ENCODE assay signal across 21 cellular contexts in genomic region chr10:102996876-102997275, GRCh38.
"Had no signal": no experiment of that assay in that cellular context is flagged by ENCODE, and none has a peak within 500 bp of the region (broad histone marks: within the 10 kb centered on the region; RNA-seq: fewer than 3 reads in every experiment).

No MANE protein-coding gene starts in this region.

- H3K27me3 Mint-ChIP-seq: dendritic cell treated with granulocyte-macrophage colony-stimulating factor and Interleukin-4, amounts not matched to agents 40 ng/mL and 50 ng/mL, for 4 days; effector memory CD8-positive, alpha-beta T cell; memory B cell; natural killer cell treated with Interleukin-12 subunit alpha and Interleukin-12 subunit beta and Interleukin-15 and Interleukin-18, amount 100 ng/mL, for 72 hours; stimulated activated naive B cell treated with anti-CD40 and anti-IgM and Interleukin-4, amounts not matched to agents 10 μg/mL and 1 μg/mL and 100 μg/mL, for 72 hours; stimulated activated naive CD8-positive, alpha-beta T cell treated with anti-CD3 and anti-CD28 coated beads, Interleukin-15, Interleukin-2, amounts not matched to agents 100 ng/mL and 50 ng/mL, for 24 hours had no signal

- H3K4me3 ChIP-seq: colonic mucosa, lung, right lobe of liver, thoracic aorta, tibial nerve, upper lobe of left lung had no signal

- H3K4me1 ChIP-seq: colonic mucosa, tibial nerve, upper lobe of left lung had no signal

- H3K27me3 ChIP-seq: colonic mucosa, right lobe of liver, tibial nerve, upper lobe of left lung had no signal

- DNase-seq: colonic mucosa; effector memory CD8-positive, alpha-beta T cell; erythroblast; hypothalamus; kidney; posterior cingulate gyrus; right lobe of liver; small intestine; stimulated activated CD4-positive, alpha-beta T cell treated with anti-CD3 and anti-CD28 coated beads, Interleukin-15, amount 100 ng/mL, for 24 hours; stimulated activated CD4-positive, alpha-beta T cell treated with anti-CD3 and anti-CD28 coated beads, Interleukin-2, amount 100 ng/mL, for 48 hours; stimulated activated naive B cell treated with anti-CD40 and anti-IgM and Interleukin-4, amounts not matched to agents 10 μg/mL and 1 μg/mL and 100 μg/mL, for 72 hours; upper lobe of left lung had no signal

- H3K36me3 ChIP-seq: colonic mucosa, right lobe of liver, thoracic aorta, tibial nerve, upper lobe of left lung had no signal

- H3K27ac ChIP-seq: colonic mucosa, right lobe of liver, thoracic aorta, tibial nerve, upper lobe of left lung had no signal

- H3K4me3 Mint-ChIP-seq: dendritic cell treated with granulocyte-macrophage colony-stimulating factor and Interleukin-4, amounts not matched to agents 40 ng/mL and 50 ng/mL, for 4 days; effector memory CD8-positive, alpha-beta T cell; memory B cell; natural killer cell treated with Interleukin-12 subunit alpha and Interleukin-12 subunit beta and Interleukin-15 and Interleukin-18, amount 100 ng/mL, for 72 hours; neural crest cell; stimulated activated naive B cell treated with anti-CD40 and anti-IgM and Interleukin-4, amounts not matched to agents 10 μg/mL and 1 μg/mL and 100 μg/mL, for 72 hours; stimulated activated naive CD8-positive, alpha-beta T cell treated with anti-CD3 and anti-CD28 coated beads, Interleukin-15, Interleukin-2, amounts not matched to agents 100 ng/mL and 50 ng/mL, for 24 hours had no signal

- H3K27ac Mint-ChIP-seq: dendritic cell treated with granulocyte-macrophage colony-stimulating factor and Interleukin-4, amounts not matched to agents 40 ng/mL and 50 ng/mL, for 4 days; memory B cell; stimulated activated naive B cell treated with anti-CD40 and anti-IgM and Interleukin-4, amounts not matched to agents 10 μg/mL and 1 μg/mL and 100 μg/mL, for 72 hours; stimulated activated naive CD8-positive, alpha-beta T cell treated with anti-CD3 and anti-CD28 coated beads, Interleukin-15, Interleukin-2, amounts not matched to agents 100 ng/mL and 50 ng/mL, for 24 hours had no signal

- ATAC-seq: effector memory CD8-positive, alpha-beta T cell; left lobe of liver; natural killer cell treated with Interleukin-12 subunit alpha and Interleukin-12 subunit beta and Interleukin-15 and Interleukin-18, amount 100 ng/mL, for 72 hours; right lobe of liver; stimulated activated naive B cell treated with anti-CD40 and anti-IgM and Interleukin-4, amounts not matched to agents 10 μg/mL and 1 μg/mL and 100 μg/mL, for 72 hours had no signal

- H3K9me3 Mint-ChIP-seq: dendritic cell treated with granulocyte-macrophage colony-stimulating factor and Interleukin-4, amounts not matched to agents 40 ng/mL and 50 ng/mL, for 4 days; natural killer cell treated with Interleukin-12 subunit alpha and Interleukin-12 subunit beta and Interleukin-15 and Interleukin-18, amount 100 ng/mL, for 72 hours; neural crest cell; stimulated activated naive CD8-positive, alpha-beta T cell treated with anti-CD3 and anti-CD28 coated beads, Interleukin-15, Interleukin-2, amounts not matched to agents 100 ng/mL and 50 ng/mL, for 24 hours had no signal

- H3K9me3 ChIP-seq: colonic mucosa, right lobe of liver, thoracic aorta, tibial nerve, upper lobe of left lung had no signal

- H3K36me3 Mint-ChIP-seq: natural killer cell treated with Interleukin-12 subunit alpha and Interleukin-12 subunit beta and Interleukin-15 and Interleukin-18, amount 100 ng/mL, for 72 hours had no signal
